In the genomic region with DNA sequence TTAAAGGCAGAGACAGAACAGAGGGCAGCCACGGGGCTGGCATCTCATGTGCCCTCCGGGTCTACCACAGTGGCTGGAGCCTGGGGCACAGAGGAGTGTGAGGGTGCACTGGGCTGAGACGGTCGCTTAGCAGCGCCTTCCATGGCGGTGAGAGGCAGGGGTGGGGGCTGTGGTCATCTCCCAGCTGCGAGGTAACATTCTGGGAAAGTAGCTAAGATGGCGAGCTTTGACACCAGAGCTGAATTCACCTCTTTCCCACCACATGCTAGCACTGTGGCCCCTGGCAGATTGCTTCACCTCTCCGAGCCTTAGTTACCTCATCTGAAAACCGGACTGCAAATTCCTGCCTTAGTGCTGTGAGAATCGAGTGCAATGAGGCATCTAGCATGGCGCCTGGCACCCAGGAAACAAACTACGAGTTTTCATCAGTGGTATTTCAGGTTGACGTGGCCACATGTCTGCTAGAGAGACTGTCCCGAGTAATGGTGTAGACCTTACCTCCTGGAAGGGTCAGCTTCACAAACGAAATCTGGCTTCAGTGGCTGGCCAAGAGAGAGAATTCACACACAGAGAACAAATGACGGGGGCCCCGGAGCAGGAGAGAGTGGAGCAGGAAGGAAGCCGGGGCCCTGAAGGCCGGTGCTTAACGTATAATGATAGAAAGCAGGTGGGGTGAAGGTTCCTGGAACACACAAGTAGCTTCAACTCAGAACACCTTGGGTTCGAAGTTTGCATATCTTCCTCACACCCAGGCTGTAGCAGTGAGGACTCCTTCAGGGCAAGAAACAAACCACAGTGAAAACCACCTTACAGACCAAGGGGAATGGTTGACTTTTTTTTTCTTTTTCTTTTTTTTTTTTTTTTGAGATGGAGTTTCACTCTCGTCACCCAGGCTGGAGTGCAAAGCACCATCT, we compare ENCODE assay signal across 8 cellular contexts. TPM values are rescaled to one million over a fixed set of nuclear protein-coding genes. Genes with fewer than 3 reads are reported as not detected.
DNase-seq lines count a peak whose midpoint lies in the region; ATAC-seq and TF ChIP-seq lines count a peak whose summit lies in the region.

No MANE protein-coding gene starts in this region.

- H3K27ac Mint-ChIP-seq in memory B cell: peak overlapping the region; percentile 91

- no peaks in the 10 kb centered on the region for H3K27me3 Mint-ChIP-seq in memory B cell

- no peak for TF ChIP-seq CTCF in GM12875 (IDR thresholded peaks at IDR 0.05; ENCODE audit: borderline replicate concordance, insufficient read depth, low read depth, low read length)

- peak overlapping the region; percentile 51 for H3K4me3 ChIP-seq in GM12875 (ENCODE audit: low read depth, low read length)
- no peak overlapping the region for H3K4me3 ChIP-seq in H7 (ENCODE audit: insufficient read depth, low read depth, low read length)

- ATAC-seq in HG02759 (IDR thresholded peaks at IDR 0.05; ENCODE audit: unreplicated experiment) (peak; percentile 54), memory B cell (ENCODE audit: low read depth) (peak; percentile 92)

- H3K36me3 ChIP-seq in H7 (replicated peaks; ENCODE audit: control insufficient read depth, insufficient read depth, low read length): no peaks in the 10 kb centered on the region; the same call in 1 of the 2 replicates

- H3K4me1 Mint-ChIP-seq in memory B cell: peaks cover 28% of the 10 kb centered on the region

- peaks cover 8% of the 10 kb centered on the region for H3K36me3 Mint-ChIP-seq in memory B cell

- no peaks in the 10 kb centered on the region for H3K9me3 Mint-ChIP-seq in memory B cell

- H3K27me3 ChIP-seq in H7 (ENCODE audit: control insufficient read depth, insufficient read depth, low read length): no peaks in the 10 kb centered on the region

- DNase-seq in activated CD4-positive, alpha-beta T cell treated with anti-CD3 and anti-CD28 coated beads, Interleukin-2, amount 50 U/mL, for 1 hour: peak; percentile 30
- DNase-seq in memory B cell (ENCODE audit: low spot score in 2 of 2) (peak; percentile 34 to 44), H7 (no peak), COLO668 (lab: John Stamatoyannopoulos, UW; ENCODE audit: unreplicated experiment) (no peak), NCI-H1694 (lab: John Stamatoyannopoulos, UW) (no peak), OCI-M1 (lab: John Stamatoyannopoulos, UW) (no peak)

- H3K4me3 Mint-ChIP-seq in memory B cell: peak overlapping the region; percentile 95

RNA-seq across cellular contexts. Expression of a gene that starts 29.2 kb away (rescaled TPM):
- total RNA-seq in H7 (2014; rRNA removed; shearing (Covaris generic)): 21.1 and 22.0 TPM in 2 replicates

Comparison
In these comparisons a context has a peak if more than half of its experiments do, and no peak if none do; other contexts are left out.
1. DNase-seq: peak in activated CD4-positive, alpha-beta T cell treated with anti-CD3 and anti-CD28 coated beads, Interleukin-2, amount 50 U/mL, for 1 hour (single experiment) and memory B cell (2 of 2); none in H7 (single experiment), COLO668 (single experiment), NCI-H1694 (single experiment) and OCI-M1 (single experiment).